ENCODE assay signal across 8 cellular contexts in genomic region chr18:75915941-75916640, GRCh38.
DNase-seq lines count a peak whose midpoint lies in the region; ATAC-seq and TF ChIP-seq lines count a peak whose summit lies in the region.

No MANE protein-coding gene starts in this region.

- peak overlapping the region; percentile 91 for H3K4me2 ChIP-seq in hepatocyte

- no peak overlapping the region for H3K27ac ChIP-seq in hepatocyte

- intact Hi-C loops in sciatic nerve (cut with DNase I), result no loop called here

- H3K36me3 ChIP-seq in NT2/D1 (ENCODE audit: insufficient read depth, insufficient read length, low read length) (no peaks in the 10 kb centered on the region), hepatocyte (replicated peaks; ENCODE audit: insufficient read depth, low read depth) (no peaks in the 10 kb centered on the region)

- H3K27me3 ChIP-seq in NT2/D1 (ENCODE audit: insufficient read depth, insufficient read length), result peaks cover 33% of the 10 kb centered on the region
- peaks cover 19% of the 10 kb centered on the region for H3K27me3 ChIP-seq in hepatocyte

- no peaks in the 10 kb centered on the region for H3K4me1 ChIP-seq in NT2/D1 (ENCODE audit: insufficient read depth, insufficient read length)
- peaks cover 6% of the 10 kb centered on the region for H3K4me1 ChIP-seq in hepatocyte (ENCODE audit: insufficient read depth)

- H3K9ac ChIP-seq in NT2/D1 (ENCODE audit: insufficient read length, low read depth), result peak overlapping the region; percentile 77

- no peaks in the 10 kb centered on the region for H3K79me2 ChIP-seq in hepatocyte

- H4K20me1 ChIP-seq in hepatocyte (ENCODE audit: insufficient read depth, poor library complexity, severe bottlenecking), result no peaks in the 10 kb centered on the region

- no peaks in the 10 kb centered on the region for H3K9me2 ChIP-seq in hepatocyte (replicated peaks; ENCODE audit: insufficient read depth)

- WGBS in hepatocyte (ENCODE audit: low lambda C conversion rate, missing lambda C conversion rate), result 13% methylated on average over 33 of the region's 80 CpGs

- no peak for TF ChIP-seq CTCF in GM20000 (IDR thresholded peaks at IDR 0.05; ENCODE audit: extremely low read depth, missing control alignments)
- TF ChIP-seq CTCF in hepatocyte (IDR thresholded peaks at IDR 0.05; ENCODE audit: poor library complexity), result no peak

- peak; percentile 73 for ATAC-seq in sciatic nerve
- no peak for ATAC-seq in GM21786 (IDR thresholded peaks at IDR 0.05; ENCODE audit: unreplicated experiment)

- H3K9me3 ChIP-seq in NT2/D1 (ENCODE audit: insufficient read depth, low read length) (no peaks in the 10 kb centered on the region), hepatocyte (ENCODE audit: low read depth) (no peaks in the 10 kb centered on the region)

- H3K4me3 ChIP-seq in NT2/D1 (ENCODE audit: insufficient read length, low read depth) (peak overlapping the region; percentile 60), hepatocyte (peak overlapping the region; percentile 55)

- peak overlapping the region; percentile 86 for H2AFZ ChIP-seq in hepatocyte

- DNase-seq in GM20000 (ENCODE audit: low spot score) (peak; percentile 32), NT2/D1 (ENCODE audit: low read depth, low spot score) (peak; percentile 43), hepatocyte (ENCODE audit: low spot score) (peak; percentile 72), sciatic nerve (ENCODE audit: low spot score) (peak; percentile 70), HT-29 (ENCODE audit: low spot score) (no peak), DMS53 (lab: John Stamatoyannopoulos, UW) (no peak)
- DNase-seq in activated CD4-positive, CD25-positive, alpha-beta regulatory T cell treated with anti-CD3 and anti-CD28 coated beads, Interleukin-2, amount 50 U/mL, for 72 hours, result no peak

Comparison
In these comparisons a context has a peak if more than half of its experiments do, and no peak if none do; other contexts are left out.
1. DNase-seq: peak in GM20000 (single experiment), NT2/D1 (single experiment), hepatocyte (single experiment) and sciatic nerve (single experiment); none in HT-29 (single experiment), DMS53 (single experiment) and activated CD4-positive, CD25-positive, alpha-beta regulatory T cell treated with anti-CD3 and anti-CD28 coated beads, Interleukin-2, amount 50 U/mL, for 72 hours (single experiment).